ENCODE assay signal across 18 cellular contexts in genomic region chr9:5760338-5760737, GRCh38.
"Had no signal": no experiment of that assay in that cellular context is flagged by ENCODE, and none has a peak within 500 bp of the region (broad histone marks: within the 10 kb centered on the region; RNA-seq: fewer than 3 reads in every experiment).

No MANE protein-coding gene starts in this region.

- H3K27ac ChIP-seq: body of pancreas, esophagus squamous epithelium, heart right ventricle, left ventricle myocardium inferior, neural progenitor cell had no signal

- H3K27ac Mint-ChIP-seq: activated CD8-positive, alpha-beta T cell treated with anti-CD3 and anti-CD28 coated beads for 36 hours; activated T-helper 1 cell treated with anti-CD3 and anti-CD28 coated beads, Interleukin-12 subunit alpha, Interleukin-12 subunit beta, Interleukin-2, Interleukin-4 antibody, amounts not matched to agents 30 ng/mL and 10 ng/mL and 1 ng/mL, durations not matched to agents 14 hours and 24 hours and 36 hours; neural progenitor cell; progenitor cell of endocrine pancreas had no signal

- H3K9ac ChIP-seq: neural progenitor cell, SK-N-SH had no signal

- H3K9me3 ChIP-seq: body of pancreas, esophagus squamous epithelium, heart right ventricle, left ventricle myocardium inferior, SK-N-SH had no signal

- DNase-seq: activated CD8-positive, alpha-beta T cell treated with anti-CD3 and anti-CD28 coated beads for 36 hours; activated naive CD4-positive, alpha-beta T cell treated with anti-CD3 and anti-CD28 coated beads, Interleukin-2, amount 50 U/mL, for 16 hours; body of pancreas; dermis blood vessel endothelial cell; effector memory CD8-positive, alpha-beta T cell; esophagus squamous epithelium; heart right ventricle; kidney glomerular epithelial cell; left ventricle myocardium inferior; mammary epithelial cell; SK-N-SH; stimulated activated CD4-positive, alpha-beta T cell treated with anti-CD3 and anti-CD28 coated beads, Interleukin-12 subunit alpha, Interleukin-12 subunit beta, amount 100 ng/mL, for 4 hours; stimulated activated CD4-positive, alpha-beta T cell treated with anti-CD3 and anti-CD28 coated beads, Interleukin-1b, Interleukin-23, amount 100 ng/mL, for 48 hours; stimulated activated CD8-positive, alpha-beta memory T cell treated with anti-CD3 and anti-CD28 coated beads, Interleukin-4, amount 100 ng/mL, for 48 hours; stimulated activated naive CD4-positive, alpha-beta T cell had no signal

- H3K4me3 ChIP-seq: body of pancreas, esophagus squamous epithelium, heart right ventricle, left ventricle myocardium inferior, neural progenitor cell had no signal

- H3K4me1 ChIP-seq: body of pancreas, esophagus squamous epithelium, heart right ventricle, left ventricle myocardium inferior, neural progenitor cell had no signal

- H3K27me3 ChIP-seq: body of pancreas, esophagus squamous epithelium, heart right ventricle, neural progenitor cell had no signal

- H3K4me3 Mint-ChIP-seq: activated CD8-positive, alpha-beta T cell treated with anti-CD3 and anti-CD28 coated beads for 36 hours; activated T-helper 1 cell treated with anti-CD3 and anti-CD28 coated beads, Interleukin-12 subunit alpha, Interleukin-12 subunit beta, Interleukin-2, Interleukin-4 antibody, amounts not matched to agents 30 ng/mL and 10 ng/mL and 1 ng/mL, durations not matched to agents 14 hours and 24 hours and 36 hours; effector memory CD8-positive, alpha-beta T cell; neural progenitor cell had no signal

- H3K9me3 Mint-ChIP-seq: activated CD8-positive, alpha-beta T cell treated with anti-CD3 and anti-CD28 coated beads for 36 hours; activated T-helper 1 cell treated with anti-CD3 and anti-CD28 coated beads, Interleukin-12 subunit alpha, Interleukin-12 subunit beta, Interleukin-2, Interleukin-4 antibody, amounts not matched to agents 30 ng/mL and 10 ng/mL and 1 ng/mL, durations not matched to agents 14 hours and 24 hours and 36 hours; effector memory CD8-positive, alpha-beta T cell; neural progenitor cell had no signal

- H3K4me1 Mint-ChIP-seq: neural progenitor cell had no signal

- ATAC-seq: activated CD8-positive, alpha-beta T cell treated with anti-CD3 and anti-CD28 coated beads for 36 hours; body of pancreas; effector memory CD8-positive, alpha-beta T cell; heart right ventricle had no signal

- H2AFZ ChIP-seq: neural progenitor cell had no signal

- H3K9me2 ChIP-seq: SK-N-SH had no signal

- H3K4me2 ChIP-seq: neural progenitor cell, SK-N-SH had no signal

- H3K27me3 Mint-ChIP-seq: activated CD8-positive, alpha-beta T cell treated with anti-CD3 and anti-CD28 coated beads for 36 hours; effector memory CD8-positive, alpha-beta T cell; progenitor cell of endocrine pancreas had no signal
